ENCODE assay signal across 9 cellular contexts in the genomic region with DNA sequence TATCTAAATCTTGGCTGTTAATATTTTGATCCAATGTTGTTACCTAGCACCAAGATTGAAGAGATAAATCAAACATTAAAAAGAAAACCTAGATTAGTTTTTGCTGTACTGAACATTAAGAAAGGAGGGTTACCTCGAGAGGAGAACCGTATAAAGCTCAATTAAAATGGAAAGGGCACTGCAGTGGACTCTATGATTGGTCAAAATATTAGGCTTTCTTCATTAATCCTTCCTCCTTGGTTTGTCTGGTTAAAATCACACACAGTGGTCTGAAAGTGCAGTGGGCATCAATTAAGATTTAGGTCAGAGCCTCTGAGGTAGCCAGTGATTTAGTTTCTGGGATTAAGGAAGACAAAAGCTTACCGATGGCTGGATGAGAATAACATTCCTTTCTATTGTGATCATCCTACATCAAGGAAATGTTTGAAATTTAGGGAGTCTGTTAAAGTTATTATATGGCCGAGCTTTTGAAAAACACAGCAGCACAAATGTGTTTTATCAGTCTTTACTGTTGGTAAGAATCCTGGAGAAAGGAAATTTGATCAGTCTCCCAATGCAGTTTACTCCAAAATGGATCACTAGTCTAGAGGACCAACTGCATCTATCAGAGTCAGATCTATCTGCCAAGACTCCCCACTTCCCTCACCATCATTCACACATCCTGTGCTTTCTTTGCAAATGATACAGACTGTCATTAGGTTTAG.
DNase-seq lines count a peak whose midpoint lies in the region; ATAC-seq and TF ChIP-seq lines count a peak whose summit lies in the region.
"Had no signal": no experiment of that assay in that cellular context is flagged by ENCODE, and none has a peak within 500 bp of the region (broad histone marks: within the 10 kb centered on the region; RNA-seq: fewer than 3 reads in every experiment).

No MANE protein-coding gene starts in this region.

- peaks cover 0 to under 1% (median 0%) of the 10 kb centered on the region in 5 donors for H3K9me3 Mint-ChIP-seq in CD8-positive, alpha-beta memory T cell
- H3K9me3 Mint-ChIP-seq in nephron progenitor cell, result peaks cover 9% of the 10 kb centered on the region

- no peaks in the 10 kb centered on the region for H3K36me3 ChIP-seq in CD8-positive, alpha-beta memory T cell (ENCODE audit: insufficient read depth, low read length)
- no peaks in the 10 kb centered on the region for H3K36me3 ChIP-seq in HUES48 (ENCODE audit: control insufficient read depth, insufficient read depth, low read length)

- no peaks in the 10 kb centered on the region for H3K9me3 ChIP-seq in CD8-positive, alpha-beta memory T cell (ENCODE audit: low read length)
- no peaks in the 10 kb centered on the region for H3K9me3 ChIP-seq in HUES48 (ENCODE audit: control insufficient read depth, insufficient read depth, low read length)

- POLR2A ChIA-PET in CD8-positive, alpha-beta memory T cell (lab: Charles Lee), result interaction anchor here (1.6 kb wide), 2 partner anchors 13 to 15 kb away, joined by 5 read pairs; no protein-coding TSS in a partner anchor

- peak overlapping the region; percentile 60 for H3K27ac ChIP-seq in CD8-positive, alpha-beta memory T cell (ENCODE audit: low read depth, low read length)
- peak overlapping the region; percentile 74 for H3K27ac ChIP-seq in HUES48 (ENCODE audit: low read depth, low read length)

- peak overlapping the region; percentile 8 to 90 (median 82) for H3K27ac Mint-ChIP-seq in CD8-positive, alpha-beta memory T cell
- H3K27ac Mint-ChIP-seq in nephron progenitor cell, result peak overlapping the region; percentile 55

- H3K4me3 Mint-ChIP-seq in CD8-positive, alpha-beta memory T cell, result peak overlapping the region; percentile 16 to 91 (median 60)
- no peak overlapping the region for H3K4me3 Mint-ChIP-seq in nephron progenitor cell

- H3K4me3 ChIP-seq in CD8-positive, alpha-beta memory T cell (ENCODE audit: low read length), result no peak overlapping the region
- H3K4me3 ChIP-seq in HUES48 (ENCODE audit: low read depth, low read length) (no peak overlapping the region), cardiac fibroblast (replicated peaks in 1 of 2; ENCODE audit: low read depth in 2 of 2, low read length in 2 of 2) (no peak overlapping the region)

- no peak for TF ChIP-seq CTCF in cardiac fibroblast (IDR thresholded peaks at IDR 0.05; ENCODE audit: low read depth, low read length)
- no peak for TF ChIP-seq CTCF in nephron progenitor cell (IDR thresholded peaks at IDR 0.05)

- H3K27me3 ChIP-seq in CD8-positive, alpha-beta memory T cell (ENCODE audit: insufficient read depth, low read length, poor library complexity, severe bottlenecking), result no peaks in the 10 kb centered on the region
- no peaks in the 10 kb centered on the region for H3K27me3 ChIP-seq in HUES48 (ENCODE audit: control insufficient read depth, insufficient read depth, low read length)

- no peak overlapping the region for H3K9ac ChIP-seq in HUES48 (ENCODE audit: low read depth, low read length)

- H3K4me1 Mint-ChIP-seq in CD8-positive, alpha-beta memory T cell, result peaks cover 67 to 92% (median 89%) of the 10 kb centered on the region in 3 donors
- peaks cover 29% of the 10 kb centered on the region for H3K4me1 Mint-ChIP-seq in nephron progenitor cell

- no peak for ATAC-seq in GM21737 (IDR thresholded peaks at IDR 0.05; ENCODE audit: unreplicated experiment)

- CTCF ChIA-PET in CD8-positive, alpha-beta memory T cell (lab: Charles Lee), result interaction anchor here (1.3 to 1.5 kb wide), 3 partner anchors 14 to 100 kb away, joined by 3 to 5 read pairs (median 3); no protein-coding TSS in a partner anchor

- H3K4me1 ChIP-seq in CD8-positive, alpha-beta memory T cell (ENCODE audit: insufficient read depth, low read length), result peaks cover 28% of the 10 kb centered on the region
- H3K4me1 ChIP-seq in HUES48 (ENCODE audit: control insufficient read depth, insufficient read depth, low read length), result peaks cover 12% of the 10 kb centered on the region

- peaks cover 9 to 43% (median 28%) of the 10 kb centered on the region in 3 donors for H3K36me3 Mint-ChIP-seq in CD8-positive, alpha-beta memory T cell
- H3K36me3 Mint-ChIP-seq in nephron progenitor cell (ENCODE audit: low read depth), result no peaks in the 10 kb centered on the region

- no peak for DNase-seq in CD8-positive, alpha-beta memory T cell
- DNase-seq in cardiac fibroblast (ENCODE audit: low read depth in 2 of 2) (peak; percentile 20 to 72), nephron progenitor cell (no peak), iPS-NIHi7 (ENCODE audit: extremely low spot score) (no peak), mucosa of gallbladder (ENCODE audit: low spot score) (no peak), DMS79 treated with DMSO at 0.1 percent for 48 hours (lab: John Stamatoyannopoulos, UW) (no peak)
- DNase-seq: NCI-H345 had no signal

- H3K27me3 Mint-ChIP-seq in CD8-positive, alpha-beta memory T cell, result no peaks in the 10 kb centered on the region
- peaks cover 8% of the 10 kb centered on the region for H3K27me3 Mint-ChIP-seq in nephron progenitor cell (ENCODE audit: low read depth, poor library complexity)

Comparison
In these comparisons a context has a peak if more than half of its experiments do, and no peak if none do; other contexts are left out.
1. DNase-seq: peak in cardiac fibroblast (2 of 2); none in CD8-positive, alpha-beta memory T cell (0 of 5), nephron progenitor cell (single experiment), iPS-NIHi7 (single experiment), mucosa of gallbladder (single experiment) and DMS79 treated with DMSO at 0.1 percent for 48 hours (single experiment).